Comparison of ENCODE assay signal across 1 cellular context in genomic region chr4:112514079-112514448, GRCh38.
TF ChIP-seq lines count a peak whose summit lies in the region.

No MANE protein-coding gene starts in this region.

TF ChIP-seq in SK-N-SH, 30 proteins besides CTCF, POLR2A, EP300 and RAD21 (continued from another document):
- no peak for TF ChIP-seq USF2 (IDR thresholded peaks at IDR 0.05; ENCODE audit: borderline replicate concordance, low read depth, low read length)
- no peak for TF ChIP-seq GATA2 (CRISPR knock-in tag; IDR thresholded peaks at IDR 0.05)
- TF ChIP-seq TCF12 (IDR thresholded peaks at IDR 0.05), result no peak
- no peak for TF ChIP-seq REST (IDR thresholded peaks at IDR 0.05; ENCODE audit: low read depth, low read length)
- no peak for TF ChIP-seq MEF2A (IDR thresholded peaks at IDR 0.05; ENCODE audit: borderline replicate concordance, low read depth)
- TF ChIP-seq SMC3 (IDR thresholded peaks at IDR 0.05; ENCODE audit: low read depth, low read length), result no peak
- TF ChIP-seq MAX (IDR thresholded peaks at IDR 0.05; ENCODE audit: low read depth), result no peak
- TF ChIP-seq RXRA (IDR thresholded peaks at IDR 0.05; ENCODE audit: borderline replicate concordance, low read depth), result no peak
